In the genomic region with DNA sequence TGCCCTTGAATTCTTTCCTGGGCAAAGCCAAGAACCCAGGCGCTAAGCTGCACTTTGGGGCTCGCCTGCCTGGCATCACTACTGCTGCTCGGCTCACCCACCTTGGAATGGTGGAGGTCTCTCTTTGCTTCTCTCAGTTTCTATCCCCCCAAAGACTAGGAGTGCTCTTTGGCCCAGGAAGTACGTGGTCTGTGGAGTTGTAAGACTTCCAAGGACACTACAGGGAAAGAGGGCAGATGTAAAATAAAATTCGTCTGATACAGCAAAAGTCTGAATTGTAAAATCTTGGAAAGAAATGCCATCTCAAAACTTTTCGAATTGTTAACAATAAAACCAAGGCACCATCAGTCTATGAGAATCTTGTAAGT, we compare ENCODE assay signal across 25 cellular contexts. TPM values are rescaled to one million over a fixed set of nuclear protein-coding genes. Genes with fewer than 3 reads are reported as not detected.
DNase-seq lines count a peak whose midpoint lies in the region; ATAC-seq and TF ChIP-seq lines count a peak whose summit lies in the region.
"Had no signal": no experiment of that assay in that cellular context is flagged by ENCODE, and none has a peak within 500 bp of the region (broad histone marks: within the 10 kb centered on the region; RNA-seq: fewer than 3 reads in every experiment).

No MANE protein-coding gene starts in this region.

- H3K36me3 ChIP-seq in HUES48 (ENCODE audit: control insufficient read depth, insufficient read depth, low read length) = no peaks in the 10 kb centered on the region
- no peaks in the 10 kb centered on the region for H3K36me3 ChIP-seq in mesendoderm (ENCODE audit: control insufficient read depth, insufficient read depth, low read length)
- H3K36me3 ChIP-seq in upper lobe of right lung = no peaks in the 10 kb centered on the region
- H3K36me3 ChIP-seq: prostate gland, sigmoid colon had no signal

- no peak overlapping the region for H2BK120ac ChIP-seq in mesendoderm (ENCODE audit: low read depth, low read length)

- H3K9me3 Mint-ChIP-seq in brain (no peaks in the 10 kb centered on the region), progenitor cell of endocrine pancreas (ENCODE audit: low read depth) (no peaks in the 10 kb centered on the region)
- H3K9me3 Mint-ChIP-seq: activated naive CD4-positive, alpha-beta T cell treated with anti-CD3 and anti-CD28 coated beads, Interleukin-2, amount 10 ng/mL, durations not matched to agents 7 days and 5 days; central memory CD8-positive, alpha-beta T cell; naive thymus-derived CD8-positive, alpha-beta T cell; T-helper 2 cell treated with Interferon-gamma antibody and Interleukin-4, amounts not matched to agents 5 μg/mL and 100 μg/mL, for 36 hours had no signal

- H3K4me3 ChIP-seq in HUES48 (ENCODE audit: low read depth, low read length) = peak overlapping the region; percentile 35; the same call in 1 of the 2 replicates
- H3K4me3 ChIP-seq in mesendoderm (ENCODE audit: low read length) = no peak overlapping the region
- H3K4me3 ChIP-seq in upper lobe of right lung = no peak overlapping the region
- H3K4me3 ChIP-seq: prostate gland, sigmoid colon had no signal

- no peaks in the 10 kb centered on the region for H3K79me2 ChIP-seq in mesendoderm (ENCODE audit: control insufficient read depth, insufficient read depth, low read length)

- H2BK15ac ChIP-seq in mesendoderm (replicated peaks; ENCODE audit: low read depth) = no peak overlapping the region

- no peak overlapping the region for H4K5ac ChIP-seq in mesendoderm (ENCODE audit: low read length)

- DNase-seq in mesendoderm (no peak), progenitor cell of endocrine pancreas (ENCODE audit: low spot score, unreplicated experiment) (no peak), upper lobe of right lung (no peak), T-helper 1 cell (no peak), GF-D8 (lab: John Stamatoyannopoulos, UW) (no peak)
- DNase-seq: ACHN; activated CD4-positive, alpha-beta T cell treated with anti-CD3 and anti-CD28 coated beads, Interleukin-2, amount 50 U/mL, for 1 hour; activated CD8-positive, alpha-beta memory T cell treated with anti-CD3 and anti-CD28 coated beads, Interleukin-2, amount 10 ng/mL, durations not matched to agents 7 days and 5 days; activated naive CD4-positive, alpha-beta T cell treated with anti-CD3 and anti-CD28 coated beads, Interleukin-2, amount 10 ng/mL, durations not matched to agents 7 days and 5 days; aorta; GOT3; midbrain; naive thymus-derived CD8-positive, alpha-beta T cell; NCI-H2029 treated with DMSO at 0.1 percent for 48 hours; NCI-H226; sigmoid colon; SK-N-SH had no signal

- H3K36me3 Mint-ChIP-seq in brain (no peaks in the 10 kb centered on the region), progenitor cell of endocrine pancreas (ENCODE audit: insufficient read depth) (no peaks in the 10 kb centered on the region)
- H3K36me3 Mint-ChIP-seq: activated CD8-positive, alpha-beta memory T cell treated with anti-CD3 and anti-CD28 coated beads, Interleukin-2, amount 10 ng/mL, durations not matched to agents 7 days and 5 days; activated naive CD4-positive, alpha-beta T cell treated with anti-CD3 and anti-CD28 coated beads, Interleukin-2, amount 10 ng/mL, durations not matched to agents 7 days and 5 days had no signal

- H3K27ac ChIP-seq in HUES48 (ENCODE audit: low read depth, low read length) (peak overlapping the region; percentile 64), mesendoderm (ENCODE audit: low read depth, low read length) (no peak overlapping the region), upper lobe of right lung (no peak overlapping the region)
- H3K27ac ChIP-seq: prostate gland, VCaP had no signal

- TF ChIP-seq CTCF in brain (conservative IDR thresholded peaks at IDR 0.05) (no peak), progenitor cell of endocrine pancreas (IDR thresholded peaks at IDR 0.05; ENCODE audit: unreplicated experiment) (no peak), upper lobe of right lung (IDR thresholded peaks at IDR 0.05) (no peak)

- H3K27me3 Mint-ChIP-seq in brain = peaks cover 8% of the 10 kb centered on the region
- H3K27me3 Mint-ChIP-seq in progenitor cell of endocrine pancreas = peaks cover 6% of the 10 kb centered on the region

- H3K9me3 ChIP-seq in HUES48 (ENCODE audit: control insufficient read depth, insufficient read depth, low read length) (no peaks in the 10 kb centered on the region), upper lobe of right lung (no peaks in the 10 kb centered on the region)
- H3K9me3 ChIP-seq: prostate gland, sigmoid colon, SK-N-SH had no signal

- H3K56ac ChIP-seq in mesendoderm (ENCODE audit: low read length) = peak overlapping the region; percentile 67

- H2BK5ac ChIP-seq in mesendoderm (ENCODE audit: low read length) = no peak overlapping the region

- intact Hi-C loops in upper lobe of right lung (cut with DNase I) = no loop called here

- no CpG with 5 or more reads among the region's 6 CpGs for WGBS in mesendoderm (ENCODE audit: extremely low coverage, insufficient coverage, low lambda C conversion rate)

- H3K79me1 ChIP-seq in mesendoderm (ENCODE audit: low read length) = no peaks in the 10 kb centered on the region

- H3K4ac ChIP-seq in mesendoderm (ENCODE audit: low read depth, low read length) = peak overlapping the region; percentile 62

- H4K8ac ChIP-seq in mesendoderm (ENCODE audit: low read depth, low read length) = no peak overlapping the region

- peaks cover 15% of the 10 kb centered on the region for H3K4me1 ChIP-seq in HUES48 (ENCODE audit: control insufficient read depth, insufficient read depth, low read length)
- peaks cover 7% of the 10 kb centered on the region for H3K4me1 ChIP-seq in mesendoderm (ENCODE audit: control insufficient read depth, low read depth, low read length)
- H3K4me1 ChIP-seq in upper lobe of right lung = peaks cover 5% of the 10 kb centered on the region
- H3K4me1 ChIP-seq: prostate gland had no signal

- H3K4me1 Mint-ChIP-seq in brain (peaks cover 43% of the 10 kb centered on the region), progenitor cell of endocrine pancreas (ENCODE audit: low read depth) (peaks cover 17% of the 10 kb centered on the region)

- no peak overlapping the region for H3K4me2 ChIP-seq in mesendoderm (ENCODE audit: low read length)
- H3K4me2 ChIP-seq: SK-N-SH had no signal

- H3K18ac ChIP-seq in mesendoderm (ENCODE audit: low read length) = no peak overlapping the region

- peak overlapping the region; percentile 31 to 71 (median 63) for H3K4me3 Mint-ChIP-seq in brain
- H3K4me3 Mint-ChIP-seq in progenitor cell of endocrine pancreas (ENCODE audit: low read depth) = no peak overlapping the region
- H3K4me3 Mint-ChIP-seq: activated CD8-positive, alpha-beta memory T cell treated with anti-CD3 and anti-CD28 coated beads, Interleukin-2, amount 10 ng/mL, durations not matched to agents 7 days and 5 days; activated naive CD4-positive, alpha-beta T cell treated with anti-CD3 and anti-CD28 coated beads, Interleukin-2, amount 10 ng/mL, durations not matched to agents 7 days and 5 days; central memory CD8-positive, alpha-beta T cell; T-helper 2 cell treated with Interferon-gamma antibody and Interleukin-4, amounts not matched to agents 5 μg/mL and 100 μg/mL, for 36 hours had no signal

- H3K9ac ChIP-seq in HUES48 (ENCODE audit: low read depth, low read length) (no peak overlapping the region), mesendoderm (ENCODE audit: low read length) (peak overlapping the region; percentile 4)
- H3K9ac ChIP-seq: SK-N-SH had no signal

- H2AK5ac ChIP-seq in mesendoderm (ENCODE audit: low read length) = no peak overlapping the region

- H3K27ac Mint-ChIP-seq in brain (peak overlapping the region in 3 of 5 experiments; percentile 30 to 76 (median 42)), progenitor cell of endocrine pancreas (peak overlapping the region; percentile 88)
- H3K27ac Mint-ChIP-seq: activated CD8-positive, alpha-beta memory T cell treated with anti-CD3 and anti-CD28 coated beads, Interleukin-2, amount 10 ng/mL, durations not matched to agents 7 days and 5 days; activated naive CD4-positive, alpha-beta T cell treated with anti-CD3 and anti-CD28 coated beads, Interleukin-2, amount 10 ng/mL, durations not matched to agents 7 days and 5 days; naive thymus-derived CD8-positive, alpha-beta T cell; T-helper 2 cell treated with Interferon-gamma antibody and Interleukin-4, amounts not matched to agents 5 μg/mL and 100 μg/mL, for 36 hours had no signal

- no peak for ATAC-seq in HG03045 (IDR thresholded peaks at IDR 0.05; ENCODE audit: unreplicated experiment)
- ATAC-seq in upper lobe of right lung = no peak
- ATAC-seq: activated CD8-positive, alpha-beta memory T cell treated with anti-CD3 and anti-CD28 coated beads, Interleukin-2, amount 10 ng/mL, durations not matched to agents 7 days and 5 days; naive thymus-derived CD8-positive, alpha-beta T cell had no signal

- H3K23ac ChIP-seq in mesendoderm (ENCODE audit: low read length) = no peak overlapping the region

- H3K27me3 ChIP-seq in HUES48 (ENCODE audit: control insufficient read depth, insufficient read depth, low read length) (peaks cover 2% of the 10 kb centered on the region; the same call in 1 of the 2 replicates), mesendoderm (ENCODE audit: insufficient read depth, low read length, poor library complexity) (no peaks in the 10 kb centered on the region), upper lobe of right lung (no peaks in the 10 kb centered on the region)
- H3K27me3 ChIP-seq: sigmoid colon had no signal

RNA-seq across cellular contexts. Expression of a gene that starts 52.5 kb away (rescaled TPM):
- polyA plus RNA-seq in brain (ENCODE audit: insufficient read depth, low read depth, low replicate concordance) = 4.2 TPM
- polyA plus RNA-seq in mesendoderm (2013, experiment 1 of 2) = 0.20 TPM
- not detected for polyA plus RNA-seq in mesendoderm (2013, experiment 2 of 2)
- total RNA-seq in progenitor cell of endocrine pancreas (0.84 and 0.86 TPM in 2 replicates), upper lobe of right lung (not detected)
- total RNA-seq: ureter had no signal
